11 cellular contexts compared by ENCODE assay signal in genomic region chr7:151017370-151017952, GRCh38. TPM values are rescaled to one million over a fixed set of nuclear protein-coding genes. Genes with fewer than 3 reads are reported as not detected.
DNase-seq lines count a peak whose midpoint lies in the region; ATAC-seq, FAIRE-seq and TF ChIP-seq lines count a peak whose summit lies in the region.
"Had no signal": no experiment of that assay in that cellular context is flagged by ENCODE, and none has a peak within 500 bp of the region (broad histone marks: within the 10 kb centered on the region; RNA-seq: fewer than 3 reads in every experiment).

No MANE protein-coding gene starts in this region.

- TF ChIP-seq EP300 in A549 (IDR thresholded peaks at IDR 0.05) = no peak

- no peaks in the 10 kb centered on the region for H4K20me1 ChIP-seq in hepatocyte (ENCODE audit: insufficient read depth, poor library complexity, severe bottlenecking)

- H3K4me3 ChIP-seq in A549 (peak overlapping the region; percentile 30; the same call in 2 of the 3 replicates), SK-N-MC (peak overlapping the region; percentile 74), hepatocyte (no peak overlapping the region)
- peak overlapping the region; percentile 67 for H3K4me3 ChIP-seq in CD8-positive, alpha-beta memory T cell (ENCODE audit: low read length)

- TF ChIP-seq RAD21 in A549 (conservative IDR thresholded peaks at IDR 0.05 in 1 of 2, IDR thresholded peaks at IDR 0.05 in 1 of 2) = no peak

- WGBS in A549 (ENCODE audit: missing lambda C conversion rate) = 53% methylated on average over 12 of the region's 13 CpGs
- WGBS in hepatocyte (ENCODE audit: low lambda C conversion rate, missing lambda C conversion rate) = 64% methylated on average over 13 of the region's 13 CpGs

- POLR2A ChIA-PET in A549 (lab: Yijun Ruan, JAX) = no interaction called here
- POLR2A ChIA-PET in CD8-positive, alpha-beta memory T cell (lab: Charles Lee) = interaction anchor here (1.4 to 3.9 kb wide), 3 partner anchors 9 to 63 kb away, joined by 4 to 17 read pairs (median 13); partner anchors contain the start of genes ABCB8 and FASTK

- no peaks in the 10 kb centered on the region for H3K36me3 ChIP-seq in CD8-positive, alpha-beta memory T cell (ENCODE audit: insufficient read depth, low read length)
- no peaks in the 10 kb centered on the region for H3K36me3 ChIP-seq in SK-N-MC (ENCODE audit: insufficient read depth, low read length)
- H3K36me3 ChIP-seq in hepatocyte (replicated peaks; ENCODE audit: insufficient read depth, low read depth) = no peaks in the 10 kb centered on the region

- H3K9me3 Mint-ChIP-seq in CD8-positive, alpha-beta memory T cell = peaks cover 0 to 1% (median 0%) of the 10 kb centered on the region in 5 donors

- H3K27me3 Mint-ChIP-seq in CD8-positive, alpha-beta memory T cell = peaks cover 15 to 20% of the 10 kb centered on the region in 2 donors

- peak overlapping the region; percentile 66 to 94 (median 90) for H3K27ac Mint-ChIP-seq in CD8-positive, alpha-beta memory T cell

- H3K4me1 ChIP-seq in A549 (peaks cover 9% of the 10 kb centered on the region; the same call in 2 of the 3 replicates), hepatocyte (ENCODE audit: insufficient read depth) (peaks cover 27% of the 10 kb centered on the region)
- peaks cover 63% of the 10 kb centered on the region for H3K4me1 ChIP-seq in CD8-positive, alpha-beta memory T cell (ENCODE audit: insufficient read depth, low read length)

- H3K27me3 ChIP-seq in CD8-positive, alpha-beta memory T cell (ENCODE audit: insufficient read depth, low read length, poor library complexity, severe bottlenecking) = no peaks in the 10 kb centered on the region
- H3K27me3 ChIP-seq in hepatocyte = peaks cover 33% of the 10 kb centered on the region

- H3K27ac ChIP-seq in A549 (peak overlapping the region in 1 of 2 experiments; percentile 55; a peak in 2 of 6 replicates), SK-N-MC (no peak overlapping the region), hepatocyte (no peak overlapping the region)
- no peak overlapping the region for H3K27ac ChIP-seq in CD8-positive, alpha-beta memory T cell (ENCODE audit: low read depth, low read length)
- H3K27ac ChIP-seq: coronary artery had no signal

- H3K4me3 Mint-ChIP-seq in CD8-positive, alpha-beta memory T cell = peak overlapping the region; percentile 80 to 93 (median 85)

- peaks cover 0 to 2% (median 0%) of the 10 kb centered on the region in 3 donors for H3K36me3 Mint-ChIP-seq in CD8-positive, alpha-beta memory T cell

- H3K9ac ChIP-seq in SK-N-MC (ENCODE audit: insufficient read length) = no peak overlapping the region

- FAIRE-seq in A549 (lab: Jason Lieb, UNC) = no peak
- FAIRE-seq: small intestine had no signal

- H3K4me1 Mint-ChIP-seq in CD8-positive, alpha-beta memory T cell = peaks cover 45 to 67% (median 51%) of the 10 kb centered on the region in 3 donors

- TF ChIP-seq POLR2A in A549 (IDR thresholded peaks at IDR 0.05; ENCODE audit: low read length) = no peak

- H2AFZ ChIP-seq in hepatocyte = no peak overlapping the region

- no peaks in the 10 kb centered on the region for H3K9me3 ChIP-seq in A549
- no peaks in the 10 kb centered on the region for H3K9me3 ChIP-seq in CD8-positive, alpha-beta memory T cell (ENCODE audit: low read length)
- H3K9me3 ChIP-seq in SK-N-MC (ENCODE audit: low read depth, low read length) = no peaks in the 10 kb centered on the region
- H3K9me3 ChIP-seq in hepatocyte (ENCODE audit: low read depth) = no peaks in the 10 kb centered on the region

- CTCF ChIA-PET in A549 (lab: Yijun Ruan, JAX) = interaction anchor here (0.7 to 9.0 kb wide), 43 partner anchors 9 to 162 kb away, joined by 3 to 110 read pairs (median 6); partner anchors contain the start of genes ABCB8, NOS3 and SLC4A2
- CTCF ChIA-PET in CD8-positive, alpha-beta memory T cell (lab: Charles Lee) = interaction anchor here (1.0 to 7.6 kb wide), 25 partner anchors 9 to 119 kb away, joined by 3 to 44 read pairs (median 6); partner anchors contain the start of genes ABCB8 and NOS3

- ATAC-seq in A549 (no peak; a peak in 2 of 6 replicates), HG03378 (IDR thresholded peaks at IDR 0.05; ENCODE audit: unreplicated experiment) (no peak), HG03457 (IDR thresholded peaks at IDR 0.05; ENCODE audit: unreplicated experiment) (no peak)

- no peaks in the 10 kb centered on the region for H3K9me2 ChIP-seq in hepatocyte (replicated peaks; ENCODE audit: insufficient read depth)

- no peak for DNase-seq in A549 (ENCODE audit: low read depth in 1 of 2, low spot score in 1 of 2)
- peak in 1 of 5 donors; percentile 45 for DNase-seq in CD8-positive, alpha-beta memory T cell
- DNase-seq in SK-N-MC (ENCODE audit: low read depth, low spot score) = no peak
- no peak for DNase-seq in hepatocyte (ENCODE audit: low spot score)
- no peak for DNase-seq in amniotic stem cell (lab: John Stamatoyannopoulos, UW)
- no peak for DNase-seq in glomerular visceral epithelial cell (ENCODE audit: extremely low spot score)
- DNase-seq: SIG-M5 had no signal

- H3K79me2 ChIP-seq in hepatocyte = no peaks in the 10 kb centered on the region

- no peak for TF ChIP-seq CTCF in A549 (IDR thresholded peaks at IDR 0.05)
- TF ChIP-seq CTCF in hepatocyte (IDR thresholded peaks at IDR 0.05; ENCODE audit: poor library complexity) = no peak

- H3K4me2 ChIP-seq in A549 = peak overlapping the region; percentile 90
- peak overlapping the region; percentile 78 for H3K4me2 ChIP-seq in hepatocyte

TF ChIP-seq in A549, 52 proteins besides CTCF, POLR2A, EP300 and RAD21:
- TF ChIP-seq EHF (CRISPR knock-in tag; IDR thresholded peaks at IDR 0.05) = no peak
- no peak for TF ChIP-seq HDAC2 (IDR thresholded peaks at IDR 0.05)
- TF ChIP-seq FOSL2 (IDR thresholded peaks at IDR 0.05) = no peak
- TF ChIP-seq FOSL2 (CRISPR knock-in tag; IDR thresholded peaks at IDR 0.05) = no peak
- TF ChIP-seq JUN (IDR thresholded peaks at IDR 0.05) = no peak
- no peak for TF ChIP-seq CBX8 (IDR thresholded peaks at IDR 0.05)
- TF ChIP-seq CEBPB (IDR thresholded peaks at IDR 0.05) = no peak

RNA-seq across cellular contexts. Expression of gene ATG9B, which starts 6.8 kb away (rescaled TPM):
- polyA plus RNA-seq in A549 (2011; rRNA removed) (0.06 and 0.19 TPM in 2 replicates), A549 (2017; fragmentation: RNase III; extraction: RNeasy Plus Mini Kit Qiagen cat#74134 plus additional on column Dnase treatment) (0.17 to 0.23 TPM (median 0.21 TPM) in 3 replicates), hepatocyte (2.4 and 13.2 TPM in 2 replicates)
- polyA plus RNA-seq in A549 (2012; cell fraction: cytosol; rRNA removed) = 0.25 and 0.26 TPM in 2 replicates
- 1.8 and 2.5 TPM in 2 replicates for polyA plus RNA-seq in A549 (2012; cell fraction: nucleus; rRNA removed)
- not detected in 2 replicates for polyA minus RNA-seq in A549 (2011; rRNA and poly(A)+ RNA removed)
- total RNA-seq in CD8-positive, alpha-beta memory T cell = 1 to 10 TPM; 3.8 to 4.2 TPM
- polyA plus RNA-seq in CD8-positive, alpha-beta memory T cell = 15.4 TPM
- 0.64 and 0.80 TPM in 2 replicates for total RNA-seq in hepatocyte

RNA-seq across cellular contexts. Expression of gene ABCB8, which starts 10.8 kb away (rescaled TPM):
- polyA plus RNA-seq in A549 (2011; rRNA removed) = 19.6 and 22.7 TPM in 2 replicates
- 36.8 and 46.8 TPM in 2 replicates for polyA plus RNA-seq in A549 (2012; cell fraction: cytosol; rRNA removed)
- 159 and 182 TPM in 2 replicates for polyA plus RNA-seq in A549 (2012; cell fraction: nucleus; rRNA removed)
- 34.3 to 41.1 TPM (median 38.6 TPM) in 3 replicates for polyA plus RNA-seq in A549 (2017; fragmentation: RNase III; extraction: RNeasy Plus Mini Kit Qiagen cat#74134 plus additional on column Dnase treatment)
- 47.4 and 60.3 TPM in 2 replicates for polyA minus RNA-seq in A549 (2011; rRNA and poly(A)+ RNA removed)
- 10 to 100 TPM; 49.2 to 52.3 TPM for total RNA-seq in CD8-positive, alpha-beta memory T cell
- 18.4 TPM for polyA plus RNA-seq in CD8-positive, alpha-beta memory T cell
- total RNA-seq in hepatocyte = 22.6 and 24.4 TPM in 2 replicates
- 32.6 and 41.2 TPM in 2 replicates for polyA plus RNA-seq in hepatocyte

RNA-seq across cellular contexts. Expression of gene NOS3, which starts 26.6 kb away (rescaled TPM):
- 0.42 and 0.52 TPM in 2 replicates for polyA plus RNA-seq in A549 (2011; rRNA removed)
- polyA plus RNA-seq in A549 (2012; cell fraction: cytosol; rRNA removed) = 1.1 and 1.9 TPM in 2 replicates
- 1.1 and 3.2 TPM in 2 replicates for polyA plus RNA-seq in A549 (2012; cell fraction: nucleus; rRNA removed)
- 0.46 to 0.71 TPM (median 0.51 TPM) in 3 replicates for polyA plus RNA-seq in A549 (2017; fragmentation: RNase III; extraction: RNeasy Plus Mini Kit Qiagen cat#74134 plus additional on column Dnase treatment)
- polyA minus RNA-seq in A549 (2011; rRNA and poly(A)+ RNA removed) = not detected in 2 replicates
- total RNA-seq in CD8-positive, alpha-beta memory T cell = 10 to 100 TPM in 1 of 2 experiments, 1 to 10 TPM in 1; 9.9 to 10.6 TPM
- 5.2 TPM for polyA plus RNA-seq in CD8-positive, alpha-beta memory T cell
- total RNA-seq in hepatocyte = 8.1 and 9.8 TPM in 2 replicates
- polyA plus RNA-seq in hepatocyte = 15.3 and 17.4 TPM in 2 replicates

RNA-seq across cellular contexts. Expression of gene ASIC3, which starts 30.9 kb away (rescaled TPM):
- 4.1 and 4.4 TPM in 2 replicates for polyA plus RNA-seq in A549 (2011; rRNA removed)
- polyA plus RNA-seq in A549 (2012; cell fraction: cytosol; rRNA removed) = 5.4 and 6.4 TPM in 2 replicates
- polyA plus RNA-seq in A549 (2012; cell fraction: nucleus; rRNA removed) = 82.7 and 90.1 TPM in 2 replicates
- polyA plus RNA-seq in A549 (2017; fragmentation: RNase III; extraction: RNeasy Plus Mini Kit Qiagen cat#74134 plus additional on column Dnase treatment) = 7.5 to 11.4 TPM (median 9.8 TPM) in 3 replicates
- 0.70 and 1.9 TPM in 2 replicates for polyA minus RNA-seq in A549 (2011; rRNA and poly(A)+ RNA removed)
- 1 to 10 TPM; 2.6 to 3.6 TPM for total RNA-seq in CD8-positive, alpha-beta memory T cell
- polyA plus RNA-seq in CD8-positive, alpha-beta memory T cell = not detected
- total RNA-seq in hepatocyte = 2.9 and 4.5 TPM in 2 replicates
- 2.1 and 7.0 TPM in 2 replicates for polyA plus RNA-seq in hepatocyte

RNA-seq across cellular contexts. Expression of gene KCNH2, which starts 39.3 kb away (rescaled TPM):
- 0.26 and 0.44 TPM in 2 replicates for polyA plus RNA-seq in A549 (2011; rRNA removed)
- 0.61 and 0.78 TPM in 2 replicates for polyA plus RNA-seq in A549 (2012; cell fraction: cytosol; rRNA removed)
- polyA plus RNA-seq in A549 (2012; cell fraction: nucleus; rRNA removed) = 0.84 and 1.3 TPM in 2 replicates
- polyA plus RNA-seq in A549 (2017; fragmentation: RNase III; extraction: RNeasy Plus Mini Kit Qiagen cat#74134 plus additional on column Dnase treatment) = 0.41 to 0.45 TPM (median 0.41 TPM) in 3 replicates
- 0.41 and 0.78 TPM in 2 replicates for polyA minus RNA-seq in A549 (2011; rRNA and poly(A)+ RNA removed)
- under 1 TPM; 0.11 to 0.24 TPM for total RNA-seq in CD8-positive, alpha-beta memory T cell
- 0.63 TPM for polyA plus RNA-seq in CD8-positive, alpha-beta memory T cell
- total RNA-seq in hepatocyte = 8.4 and 9.4 TPM in 2 replicates
- 9.1 and 11.3 TPM in 2 replicates for polyA plus RNA-seq in hepatocyte
